Comparison of ENCODE assay signal across 19 cellular contexts in genomic region chr18:7616661-7617060, GRCh38. TPM values are rescaled to one million over a fixed set of nuclear protein-coding genes. Genes with fewer than 3 reads are reported as not detected.
DNase-seq lines count a peak whose midpoint lies in the region; ATAC-seq, FAIRE-seq and TF ChIP-seq lines count a peak whose summit lies in the region.
"Had no signal": no experiment of that assay in that cellular context is flagged by ENCODE, and none has a peak within 500 bp of the region (broad histone marks: within the 10 kb centered on the region; RNA-seq: fewer than 3 reads in every experiment).

No MANE protein-coding gene starts in this region.

- DNase-seq in RCC 7860 (ENCODE audit: low spot score) (peak; percentile 22), cardiac muscle cell (ENCODE audit: low read depth in 1 of 2, low spot score in 1 of 2) (peak; percentile 28 to 50), GM19240 (ENCODE audit: insufficient read length, low spot score) (no peak), NCI-H1105 treated with DMSO at 0.1 percent for 48 hours (lab: John Stamatoyannopoulos, UW) (no peak), HK-2 (ENCODE audit: unreplicated experiment) (no peak)
- DNase-seq: activated CD4-positive, CD25-positive, alpha-beta regulatory T cell; activated CD8-positive, alpha-beta memory T cell treated with anti-CD3 and anti-CD28 coated beads, Interleukin-2, amount 10 ng/mL, durations not matched to agents 7 days and 5 days; activated gamma-delta T cell treated with Interleukin-2 at 50 U/mL for 16 hours; CD8-positive, alpha-beta memory T cell; GF-D8; midbrain; NCI-H187 treated with DMSO at 0.1 percent for 48 hours; NCI-H526; ovary; PC-3 had no signal

- no peak for ATAC-seq in HG02938 (IDR thresholded peaks at IDR 0.05; ENCODE audit: unreplicated experiment)
- ATAC-seq: activated CD8-positive, alpha-beta memory T cell treated with anti-CD3 and anti-CD28 coated beads, Interleukin-2, amount 10 ng/mL, durations not matched to agents 7 days and 5 days had no signal

- TF ChIP-seq CTCF in cardiac muscle cell (IDR thresholded peaks at IDR 0.05; ENCODE audit: low read depth, low read length) = no peak

- peak overlapping the region; percentile 77 for H3K4me3 ChIP-seq in ACC112 (ENCODE audit: low read depth, low read length)
- H3K4me3 ChIP-seq in cardiac muscle cell = no peak overlapping the region
- peak overlapping the region in 1 of 2 donors; percentile 0 for H3K4me3 ChIP-seq in muscle layer of colon (ENCODE audit: low read depth in 1 of 2, low read length in 2 of 2)
- H3K4me3 ChIP-seq: ovary had no signal

- 0 out of 2 replicates have a peak overlapping the region, but pooled peaks have one; percentile 53 for H3K27ac ChIP-seq in ACC112 (ENCODE audit: low read depth, low read length)
- no peak overlapping the region for H3K27ac ChIP-seq in cardiac muscle cell
- H3K27ac ChIP-seq in muscle layer of colon (ENCODE audit: low read depth, low read length) = peak overlapping the region; percentile 69
- H3K27ac ChIP-seq: ovary had no signal

- no peaks in the 10 kb centered on the region for H3K9me3 ChIP-seq in cardiac muscle cell (ENCODE audit: low read depth)
- H3K9me3 ChIP-seq in muscle layer of colon (ENCODE audit: low read length) = no peaks in the 10 kb centered on the region
- H3K9me3 ChIP-seq: ovary had no signal

- H3K27me3 ChIP-seq in ACC112 (ENCODE audit: insufficient read depth, low read length) = no peaks in the 10 kb centered on the region
- no peaks in the 10 kb centered on the region for H3K27me3 ChIP-seq in cardiac muscle cell
- no peaks in the 10 kb centered on the region for H3K27me3 ChIP-seq in muscle layer of colon (ENCODE audit: control insufficient read depth in 1 of 2, insufficient read depth in 2 of 2, low read length in 2 of 2)
- H3K27me3 ChIP-seq: ovary had no signal

- H3K9ac ChIP-seq in muscle layer of colon (ENCODE audit: low read length) = no peak overlapping the region

- peaks cover 65% of the 10 kb centered on the region for H3K79me2 ChIP-seq in ACC112 (ENCODE audit: control insufficient read depth, insufficient read depth, low read length, unreplicated experiment)

- H3K36me3 ChIP-seq in ACC112 (ENCODE audit: insufficient read depth, low read length) (no peaks in the 10 kb centered on the region), cardiac muscle cell (no peaks in the 10 kb centered on the region), muscle layer of colon (ENCODE audit: insufficient read depth, low read length) (no peaks in the 10 kb centered on the region)
- H3K36me3 ChIP-seq: ovary had no signal

- FAIRE-seq in RCC 7860 (lab: Jason Lieb, UNC) = no peak
- FAIRE-seq: A204.1 had no signal

- H3K4me1 ChIP-seq in ACC112 (ENCODE audit: control insufficient read depth, insufficient read depth, low read length, unreplicated experiment) = peaks cover 26% of the 10 kb centered on the region
- H3K4me1 ChIP-seq in cardiac muscle cell (ENCODE audit: low read depth) = peaks cover 25% of the 10 kb centered on the region
- peaks cover 42% of the 10 kb centered on the region for H3K4me1 ChIP-seq in muscle layer of colon (ENCODE audit: insufficient read depth, low read length)

- H2AFZ ChIP-seq in ACC112 (ENCODE audit: low read length, unreplicated experiment) = no peak overlapping the region

RNA-seq across cellular contexts. Expression of gene PTPRM, which starts 49.5 kb away (rescaled TPM):
- 37.0 and 48.8 TPM in 2 replicates for total RNA-seq in cardiac muscle cell
- 26.5 and 32.2 TPM in 2 replicates for polyA plus RNA-seq in cardiac muscle cell

Comparison
In these comparisons a context has a peak if more than half of its experiments do, and no peak if none do; other contexts are left out.
1. DNase-seq: peak in RCC 7860 (single experiment) and cardiac muscle cell (2 of 2); none in GM19240 (single experiment), NCI-H1105 treated with DMSO at 0.1 percent for 48 hours (single experiment) and HK-2 (single experiment).